Comparison of ENCODE assay signal across 1 cellular context in genomic region chr1:87196110-87196509, GRCh38.
TF ChIP-seq lines count a peak whose summit lies in the region.

No MANE protein-coding gene starts in this region.

TF ChIP-seq in H1, 55 proteins besides CTCF, POLR2A, EP300 and RAD21 (continued from another document):
- TF ChIP-seq, protein P1, sequence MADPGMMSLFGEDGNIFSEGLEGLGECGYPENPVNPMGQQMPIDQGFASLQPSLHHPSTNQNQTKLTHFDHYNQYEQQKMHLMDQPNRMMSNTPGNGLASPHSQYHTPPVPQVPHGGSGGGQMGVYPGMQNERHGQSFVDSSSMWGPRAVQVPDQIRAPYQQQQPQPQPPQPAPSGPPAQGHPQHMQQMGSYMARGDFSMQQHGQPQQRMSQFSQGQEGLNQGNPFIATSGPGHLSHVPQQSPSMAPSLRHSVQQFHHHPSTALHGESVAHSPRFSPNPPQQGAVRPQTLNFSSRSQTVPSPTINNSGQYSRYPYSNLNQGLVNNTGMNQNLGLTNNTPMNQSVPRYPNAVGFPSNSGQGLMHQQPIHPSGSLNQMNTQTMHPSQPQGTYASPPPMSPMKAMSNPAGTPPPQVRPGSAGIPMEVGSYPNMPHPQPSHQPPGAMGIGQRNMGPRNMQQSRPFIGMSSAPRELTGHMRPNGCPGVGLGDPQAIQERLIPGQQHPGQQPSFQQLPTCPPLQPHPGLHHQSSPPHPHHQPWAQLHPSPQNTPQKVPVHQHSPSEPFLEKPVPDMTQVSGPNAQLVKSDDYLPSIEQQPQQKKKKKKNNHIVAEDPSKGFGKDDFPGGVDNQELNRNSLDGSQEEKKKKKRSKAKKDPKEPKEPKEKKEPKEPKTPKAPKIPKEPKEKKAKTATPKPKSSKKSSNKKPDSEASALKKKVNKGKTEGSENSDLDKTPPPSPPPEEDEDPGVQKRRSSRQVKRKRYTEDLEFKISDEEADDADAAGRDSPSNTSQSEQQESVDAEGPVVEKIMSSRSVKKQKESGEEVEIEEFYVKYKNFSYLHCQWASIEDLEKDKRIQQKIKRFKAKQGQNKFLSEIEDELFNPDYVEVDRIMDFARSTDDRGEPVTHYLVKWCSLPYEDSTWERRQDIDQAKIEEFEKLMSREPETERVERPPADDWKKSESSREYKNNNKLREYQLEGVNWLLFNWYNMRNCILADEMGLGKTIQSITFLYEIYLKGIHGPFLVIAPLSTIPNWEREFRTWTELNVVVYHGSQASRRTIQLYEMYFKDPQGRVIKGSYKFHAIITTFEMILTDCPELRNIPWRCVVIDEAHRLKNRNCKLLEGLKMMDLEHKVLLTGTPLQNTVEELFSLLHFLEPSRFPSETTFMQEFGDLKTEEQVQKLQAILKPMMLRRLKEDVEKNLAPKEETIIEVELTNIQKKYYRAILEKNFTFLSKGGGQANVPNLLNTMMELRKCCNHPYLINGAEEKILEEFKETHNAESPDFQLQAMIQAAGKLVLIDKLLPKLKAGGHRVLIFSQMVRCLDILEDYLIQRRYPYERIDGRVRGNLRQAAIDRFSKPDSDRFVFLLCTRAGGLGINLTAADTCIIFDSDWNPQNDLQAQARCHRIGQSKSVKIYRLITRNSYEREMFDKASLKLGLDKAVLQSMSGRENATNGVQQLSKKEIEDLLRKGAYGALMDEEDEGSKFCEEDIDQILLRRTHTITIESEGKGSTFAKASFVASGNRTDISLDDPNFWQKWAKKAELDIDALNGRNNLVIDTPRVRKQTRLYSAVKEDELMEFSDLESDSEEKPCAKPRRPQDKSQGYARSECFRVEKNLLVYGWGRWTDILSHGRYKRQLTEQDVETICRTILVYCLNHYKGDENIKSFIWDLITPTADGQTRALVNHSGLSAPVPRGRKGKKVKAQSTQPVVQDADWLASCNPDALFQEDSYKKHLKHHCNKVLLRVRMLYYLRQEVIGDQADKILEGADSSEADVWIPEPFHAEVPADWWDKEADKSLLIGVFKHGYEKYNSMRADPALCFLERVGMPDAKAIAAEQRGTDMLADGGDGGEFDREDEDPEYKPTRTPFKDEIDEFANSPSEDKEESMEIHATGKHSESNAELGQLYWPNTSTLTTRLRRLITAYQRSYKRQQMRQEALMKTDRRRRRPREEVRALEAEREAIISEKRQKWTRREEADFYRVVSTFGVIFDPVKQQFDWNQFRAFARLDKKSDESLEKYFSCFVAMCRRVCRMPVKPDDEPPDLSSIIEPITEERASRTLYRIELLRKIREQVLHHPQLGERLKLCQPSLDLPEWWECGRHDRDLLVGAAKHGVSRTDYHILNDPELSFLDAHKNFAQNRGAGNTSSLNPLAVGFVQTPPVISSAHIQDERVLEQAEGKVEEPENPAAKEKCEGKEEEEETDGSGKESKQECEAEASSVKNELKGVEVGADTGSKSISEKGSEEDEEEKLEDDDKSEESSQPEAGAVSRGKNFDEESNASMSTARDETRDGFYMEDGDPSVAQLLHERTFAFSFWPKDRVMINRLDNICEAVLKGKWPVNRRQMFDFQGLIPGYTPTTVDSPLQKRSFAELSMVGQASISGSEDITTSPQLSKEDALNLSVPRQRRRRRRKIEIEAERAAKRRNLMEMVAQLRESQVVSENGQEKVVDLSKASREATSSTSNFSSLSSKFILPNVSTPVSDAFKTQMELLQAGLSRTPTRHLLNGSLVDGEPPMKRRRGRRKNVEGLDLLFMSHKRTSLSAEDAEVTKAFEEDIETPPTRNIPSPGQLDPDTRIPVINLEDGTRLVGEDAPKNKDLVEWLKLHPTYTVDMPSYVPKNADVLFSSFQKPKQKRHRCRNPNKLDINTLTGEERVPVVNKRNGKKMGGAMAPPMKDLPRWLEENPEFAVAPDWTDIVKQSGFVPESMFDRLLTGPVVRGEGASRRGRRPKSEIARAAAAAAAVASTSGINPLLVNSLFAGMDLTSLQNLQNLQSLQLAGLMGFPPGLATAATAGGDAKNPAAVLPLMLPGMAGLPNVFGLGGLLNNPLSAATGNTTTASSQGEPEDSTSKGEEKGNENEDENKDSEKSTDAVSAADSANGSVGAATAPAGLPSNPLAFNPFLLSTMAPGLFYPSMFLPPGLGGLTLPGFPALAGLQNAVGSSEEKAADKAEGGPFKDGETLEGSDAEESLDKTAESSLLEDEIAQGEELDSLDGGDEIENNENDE (IDR thresholded peaks at IDR 0.05; ENCODE audit: insufficient replicate concordance, low read length): no peak
- TF ChIP-seq SIN3A (conservative IDR thresholded peaks at IDR 0.05 in 1 of 2, IDR thresholded peaks at IDR 0.05 in 1 of 2; ENCODE audit: low read depth in 1 of 2, low read length in 2 of 2) (no peak), SAP30 (IDR thresholded peaks at IDR 0.05; ENCODE audit: insufficient read depth, insufficient replicate concordance, low read length) (no peak), HDAC2 (IDR thresholded peaks at IDR 0.05; ENCODE audit: borderline replicate concordance in 1 of 2, low read depth in 2 of 2, low read length in 2 of 2) (no peak), TAF1 (IDR thresholded peaks at IDR 0.05; ENCODE audit: low read depth, low read length) (no peak), CHD2 (IDR thresholded peaks at IDR 0.05; ENCODE audit: low read length) (no peak)
- TF ChIP-seq, protein P2, sequence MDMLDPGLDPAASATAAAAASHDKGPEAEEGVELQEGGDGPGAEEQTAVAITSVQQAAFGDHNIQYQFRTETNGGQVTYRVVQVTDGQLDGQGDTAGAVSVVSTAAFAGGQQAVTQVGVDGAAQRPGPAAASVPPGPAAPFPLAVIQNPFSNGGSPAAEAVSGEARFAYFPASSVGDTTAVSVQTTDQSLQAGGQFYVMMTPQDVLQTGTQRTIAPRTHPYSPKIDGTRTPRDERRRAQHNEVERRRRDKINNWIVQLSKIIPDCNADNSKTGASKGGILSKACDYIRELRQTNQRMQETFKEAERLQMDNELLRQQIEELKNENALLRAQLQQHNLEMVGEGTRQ (IDR thresholded peaks at IDR 0.05; ENCODE audit: low read length): no peak
